ENCODE assay signal across 8 cellular contexts in the genomic region with DNA sequence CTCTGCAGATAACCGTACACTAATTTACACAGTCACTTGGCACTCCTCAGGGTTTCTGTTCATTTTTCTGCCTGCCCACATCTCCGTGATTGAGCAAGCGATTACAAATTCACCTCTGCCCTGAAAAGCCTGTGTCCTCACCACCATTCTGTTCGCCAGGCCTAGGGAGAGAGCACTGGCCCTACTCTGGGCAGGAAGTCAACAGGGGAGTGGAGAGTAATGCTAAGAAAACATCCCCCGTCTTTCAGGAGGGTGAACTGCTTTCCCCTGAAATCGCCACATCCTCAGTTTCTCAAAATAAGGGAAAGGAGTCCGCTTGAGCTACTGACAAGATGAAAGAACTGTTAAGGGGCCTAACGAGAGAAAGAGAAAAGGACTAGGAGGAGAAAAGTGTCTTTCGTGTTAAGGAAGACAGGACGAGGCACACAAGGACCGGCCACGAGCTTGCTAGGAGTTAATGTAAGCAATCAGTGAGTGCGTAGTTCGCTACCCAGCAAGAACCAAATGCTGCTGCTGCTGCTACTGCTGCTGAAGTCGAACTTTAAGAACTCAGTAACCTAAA. TPM values are rescaled to one million over a fixed set of nuclear protein-coding genes. Genes with fewer than 3 reads are reported as not detected.
A peak's percentile ranks its signal among the peaks of the same experiment; 100 is the strongest.
DNase-seq lines count a peak whose midpoint lies in the region; ATAC-seq and TF ChIP-seq lines count a peak whose summit lies in the region.

No MANE protein-coding gene starts in this region.

- TF ChIP-seq CTCF in right lobe of liver (IDR thresholded peaks at IDR 0.05) (no peak), testis (IDR thresholded peaks at IDR 0.05) (no peak)

- TF ChIP-seq POLR2A in right lobe of liver (IDR thresholded peaks at IDR 0.05) = peak; percentile 85
- no peak for TF ChIP-seq POLR2A in testis (IDR thresholded peaks at IDR 0.05)

- H3K4me1 ChIP-seq in right lobe of liver = peaks cover 0 to 27% (median 8%) of the 10 kb centered on the region in 4 donors
- H3K4me1 ChIP-seq in testis = peaks cover 11% of the 10 kb centered on the region

- H3K4me3 ChIP-seq in right lobe of liver (peak overlapping the region; percentile 84 to 98 (median 92)), testis (peak overlapping the region; percentile 65 to 82)

- in situ Hi-C loops in SK-MEL-5 (cut with HindIII; ENCODE audit: low pct_unique_long_range_greater_than_20kb, low sequenced_read_pairs) = no loop called here

- H3K9me3 ChIP-seq in right lobe of liver (no peaks in the 10 kb centered on the region), testis (no peaks in the 10 kb centered on the region)

- H3K27me3 ChIP-seq in right lobe of liver (no peaks in the 10 kb centered on the region), testis (no peaks in the 10 kb centered on the region)

- H3K27ac ChIP-seq in right lobe of liver (peak overlapping the region; percentile 78 to 94 (median 87)), testis (peak overlapping the region; percentile 65 to 73)

- intact Hi-C loops in right lobe of liver (cut with DNase I) (no loop called here), testis (cut with DNase I; ENCODE audit: low total_unique reads) (no loop called here)

- WGBS in right lobe of liver (ENCODE audit: insufficient coverage, low coverage, low lambda C conversion rate, missing lambda C conversion rate) = under 1% methylated on average over 15 of the region's 15 CpGs
- whole genome bisulfite sequencing in testis, 2 donors = 0% methylated on average over 15 of the region's 15 CpGs

- H3K36me3 ChIP-seq in right lobe of liver (peaks cover 0 to 50% (median 23%) of the 10 kb centered on the region in 4 donors), testis (ENCODE audit: low read depth, missing control alignments) (no peaks in the 10 kb centered on the region)

- peak; percentile 31 for DNase-seq in activated CD4-positive, CD25-positive, alpha-beta regulatory T cell treated with anti-CD3 and anti-CD28 coated beads, Interleukin-2, amount 50 U/mL, for 72 hours
- no peak for DNase-seq in activated CD4-positive, CD25-positive, alpha-beta regulatory T cell (lab: John Stamatoyannopoulos, UW)
- peak; percentile 6 for DNase-seq in SK-MEL-5 (ENCODE audit: low read depth, low spot score)
- peak; percentile 40 for DNase-seq in dedifferentiated amniotic fluid mesenchymal stem cell (ENCODE audit: extremely low spot score)
- peak; percentile 70 to 91 (median 79) for DNase-seq in right lobe of liver
- DNase-seq in testis = peak; percentile 48
- no peak for DNase-seq in activated CD8-positive, alpha-beta memory T cell treated with anti-CD3 and anti-CD28 coated beads, Interleukin-2, amount 50 U/mL, for 4 hours

- ATAC-seq in HG03060 (IDR thresholded peaks at IDR 0.05; ENCODE audit: low read depth, unreplicated experiment) (peak; percentile 4), right lobe of liver (peak; percentile 90 to 91 (median 90))

RNA-seq across cellular contexts. Expression of a gene that starts 0.6 kb away (rescaled TPM):
- 46.2 and 47.4 TPM in 2 replicates for total RNA-seq in SK-MEL-5 (2014; rRNA removed; shearing (Covaris generic))
- 41.2 and 48.4 TPM in 2 replicates for polyA plus RNA-seq in SK-MEL-5 (2015; cell fraction: cytosol; rRNA removed)
- 46.6 and 62.5 TPM in 2 replicates for polyA plus RNA-seq in SK-MEL-5 (2015; cell fraction: nucleus; rRNA removed)
- total RNA-seq in right lobe of liver = 10 to 100 TPM; 55.8 to 96.2 (median 84.1) TPM
- total RNA-seq in testis = 10 to 100 TPM; 48.5 to 56.6 TPM
- polyA plus RNA-seq in testis (ENCODE audit: insufficient read depth, low read depth, low replicate concordance) = 63.5 TPM

RNA-seq across cellular contexts. Expression of a gene that starts 22.0 kb away (rescaled TPM):
- total RNA-seq in SK-MEL-5 (2014; rRNA removed; shearing (Covaris generic)) = 61.5 and 62.1 TPM in 2 replicates
- polyA plus RNA-seq in SK-MEL-5 (2015; cell fraction: cytosol; rRNA removed) = 56.4 and 64.5 TPM in 2 replicates
- 650 and 810 TPM in 2 replicates for polyA plus RNA-seq in SK-MEL-5 (2015; cell fraction: nucleus; rRNA removed)
- total RNA-seq in right lobe of liver (100 to 1,000 TPM in 4 of 6 experiments, 10 to 100 TPM in 2; 80.2 to 137 (median 110) TPM), testis (100 to 1,000 TPM; 233 to 240 TPM)
- 127 TPM for polyA plus RNA-seq in testis (ENCODE audit: insufficient read depth, low read depth, low replicate concordance)

RNA-seq across cellular contexts. Expression of a gene that starts 58.7 kb away (rescaled TPM):
- total RNA-seq in SK-MEL-5 (2014; rRNA removed; shearing (Covaris generic)) = 183 and 186 TPM in 2 replicates
- polyA plus RNA-seq in SK-MEL-5 (2015; cell fraction: cytosol; rRNA removed) = 162 and 214 TPM in 2 replicates
- 86.6 and 95.4 TPM in 2 replicates for polyA plus RNA-seq in SK-MEL-5 (2015; cell fraction: nucleus; rRNA removed)
- 100 to 1,000 TPM in 4 of 6 experiments, 10 to 100 TPM in 2; 75.5 to 109 (median 103) TPM for total RNA-seq in right lobe of liver
- total RNA-seq in testis = 100 to 1,000 TPM; 114 to 123 TPM
- polyA plus RNA-seq in testis (ENCODE audit: insufficient read depth, low read depth, low replicate concordance) = 88.9 TPM

RNA-seq across cellular contexts. Expression of a gene that starts 58.9 kb away (rescaled TPM):
- 85.8 and 87.3 TPM in 2 replicates for total RNA-seq in SK-MEL-5 (2014; rRNA removed; shearing (Covaris generic))
- polyA plus RNA-seq in SK-MEL-5 (2015; cell fraction: cytosol; rRNA removed) = 201 and 219 TPM in 2 replicates
- polyA plus RNA-seq in SK-MEL-5 (2015; cell fraction: nucleus; rRNA removed) = 166 and 181 TPM in 2 replicates
- total RNA-seq in right lobe of liver (10 to 100 TPM; 31.1 to 45.7 (median 39.0) TPM), testis (100 to 1,000 TPM; 109 to 112 TPM)
- 115 TPM for polyA plus RNA-seq in testis (ENCODE audit: insufficient read depth, low read depth, low replicate concordance)

Comparison
In these comparisons a context has a peak if more than half of its experiments do, and no peak if none do; other contexts are left out.
1. DNase-seq: peak in activated CD4-positive, CD25-positive, alpha-beta regulatory T cell treated with anti-CD3 and anti-CD28 coated beads, Interleukin-2, amount 50 U/mL, for 72 hours (single experiment), SK-MEL-5 (single experiment), dedifferentiated amniotic fluid mesenchymal stem cell (single experiment), right lobe of liver (3 of 3) and testis (single experiment); none in activated CD4-positive, CD25-positive, alpha-beta regulatory T cell (0 of 4) and activated CD8-positive, alpha-beta memory T cell treated with anti-CD3 and anti-CD28 coated beads, Interleukin-2, amount 50 U/mL, for 4 hours (single experiment).